1 cellular context compared by ENCODE assay signal in the genomic region with DNA sequence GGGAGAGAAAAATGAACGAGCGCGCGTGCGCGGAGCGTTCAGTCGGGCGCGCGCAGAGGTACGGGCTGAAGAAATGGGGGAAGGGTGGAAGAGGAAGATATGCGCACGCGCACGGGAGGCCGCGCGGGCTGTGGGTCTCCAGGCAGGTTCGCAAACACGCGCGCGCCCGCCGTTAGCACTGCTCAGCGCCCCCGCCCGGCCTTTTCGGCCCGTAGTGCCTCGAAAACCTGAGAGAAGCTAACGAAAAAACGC.
TF ChIP-seq lines count a peak whose summit lies in the region.

No MANE protein-coding gene starts in this region.

TF ChIP-seq in HepG2, 621 proteins besides CTCF, POLR2A, EP300 and RAD21 (continued from another document and continues in another):
- TF ChIP-seq, protein P1, sequence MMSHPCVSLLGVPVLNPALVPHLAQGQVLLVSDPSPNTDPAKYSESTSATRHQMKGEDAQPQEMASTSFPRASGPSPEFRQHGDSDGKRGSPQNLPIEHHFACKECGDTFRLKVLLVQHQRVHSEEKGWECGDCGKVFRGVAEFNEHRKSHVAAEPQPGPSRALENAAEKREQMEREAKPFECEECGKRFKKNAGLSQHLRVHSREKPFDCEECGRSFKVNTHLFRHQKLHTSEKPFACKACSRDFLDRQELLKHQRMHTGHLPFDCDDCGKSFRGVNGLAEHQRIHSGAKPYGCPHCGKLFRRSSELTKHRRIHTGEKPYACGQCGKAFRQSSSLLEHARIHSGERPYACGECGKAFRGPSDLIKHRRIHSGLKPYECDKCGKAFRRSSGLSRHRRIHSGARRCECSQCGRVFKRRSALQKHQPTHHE (CRISPR knock-in tag; IDR thresholded peaks at IDR 0.05; ENCODE audit: borderline replicate concordance): no peak; the same call in none of the 2 replicates
- TF ChIP-seq IRX3 (CRISPR knock-in tag; IDR thresholded peaks at IDR 0.05; ENCODE audit: borderline replicate concordance, low read depth): no peak
- TF ChIP-seq, protein P2, sequence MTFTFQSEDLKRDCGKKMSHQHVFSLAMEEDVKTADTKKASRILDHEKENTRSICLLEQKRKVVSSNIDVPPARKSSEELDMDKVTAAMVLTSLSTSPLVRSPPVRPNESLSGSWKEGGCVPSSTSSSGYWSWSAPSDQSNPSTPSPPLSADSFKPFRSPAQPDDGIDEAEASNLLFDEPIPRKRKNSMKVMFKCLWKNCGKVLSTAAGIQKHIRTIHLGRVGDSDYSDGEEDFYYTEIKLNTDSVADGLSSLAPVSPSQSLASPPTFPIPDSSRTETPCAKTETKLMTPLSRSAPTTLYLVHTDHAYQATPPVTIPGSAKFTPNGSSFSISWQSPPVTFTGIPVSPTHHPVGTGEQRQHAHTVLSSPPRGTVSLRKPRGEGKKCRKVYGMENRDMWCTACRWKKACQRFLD (CRISPR knock-in tag; IDR thresholded peaks at IDR 0.05; ENCODE audit: borderline replicate concordance): no peak
- no peak for TF ChIP-seq ZNF878 (CRISPR knock-in tag; IDR thresholded peaks at IDR 0.05)
- TF ChIP-seq ZNF564 (CRISPR knock-in tag; IDR thresholded peaks at IDR 0.05): peak; percentile 60; the same call in 1 of the 2 replicates
- TF ChIP-seq, protein P3, sequence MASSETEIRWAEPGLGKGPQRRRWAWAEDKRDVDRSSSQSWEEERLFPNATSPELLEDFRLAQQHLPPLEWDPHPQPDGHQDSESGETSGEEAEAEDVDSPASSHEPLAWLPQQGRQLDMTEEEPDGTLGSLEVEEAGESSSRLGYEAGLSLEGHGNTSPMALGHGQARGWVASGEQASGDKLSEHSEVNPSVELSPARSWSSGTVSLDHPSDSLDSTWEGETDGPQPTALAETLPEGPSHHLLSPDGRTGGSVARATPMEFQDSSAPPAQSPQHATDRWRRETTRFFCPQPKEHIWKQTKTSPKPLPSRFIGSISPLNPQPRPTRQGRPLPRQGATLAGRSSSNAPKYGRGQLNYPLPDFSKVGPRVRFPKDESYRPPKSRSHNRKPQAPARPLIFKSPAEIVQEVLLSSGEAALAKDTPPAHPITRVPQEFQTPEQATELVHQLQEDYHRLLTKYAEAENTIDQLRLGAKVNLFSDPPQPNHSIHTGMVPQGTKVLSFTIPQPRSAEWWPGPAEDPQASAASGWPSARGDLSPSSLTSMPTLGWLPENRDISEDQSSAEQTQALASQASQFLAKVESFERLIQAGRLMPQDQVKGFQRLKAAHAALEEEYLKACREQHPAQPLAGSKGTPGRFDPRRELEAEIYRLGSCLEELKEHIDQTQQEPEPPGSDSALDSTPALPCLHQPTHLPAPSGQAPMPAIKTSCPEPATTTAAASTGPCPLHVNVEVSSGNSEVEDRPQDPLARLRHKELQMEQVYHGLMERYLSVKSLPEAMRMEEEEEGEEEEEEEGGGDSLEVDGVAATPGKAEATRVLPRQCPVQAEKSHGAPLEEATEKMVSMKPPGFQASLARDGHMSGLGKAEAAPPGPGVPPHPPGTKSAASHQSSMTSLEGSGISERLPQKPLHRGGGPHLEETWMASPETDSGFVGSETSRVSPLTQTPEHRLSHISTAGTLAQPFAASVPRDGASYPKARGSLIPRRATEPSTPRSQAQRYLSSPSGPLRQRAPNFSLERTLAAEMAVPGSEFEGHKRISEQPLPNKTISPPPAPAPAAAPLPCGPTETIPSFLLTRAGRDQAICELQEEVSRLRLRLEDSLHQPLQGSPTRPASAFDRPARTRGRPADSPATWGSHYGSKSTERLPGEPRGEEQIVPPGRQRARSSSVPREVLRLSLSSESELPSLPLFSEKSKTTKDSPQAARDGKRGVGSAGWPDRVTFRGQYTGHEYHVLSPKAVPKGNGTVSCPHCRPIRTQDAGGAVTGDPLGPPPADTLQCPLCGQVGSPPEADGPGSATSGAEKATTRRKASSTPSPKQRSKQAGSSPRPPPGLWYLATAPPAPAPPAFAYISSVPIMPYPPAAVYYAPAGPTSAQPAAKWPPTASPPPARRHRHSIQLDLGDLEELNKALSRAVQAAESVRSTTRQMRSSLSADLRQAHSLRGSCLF (CRISPR knock-in tag; IDR thresholded peaks at IDR 0.05; ENCODE audit: borderline replicate concordance): no peak
- no peak for TF ChIP-seq LCORL (IDR thresholded peaks at IDR 0.05)
- peak; percentile 91 for TF ChIP-seq LCORL (CRISPR knock-in tag; IDR thresholded peaks at IDR 0.05)
- peak; percentile 20; the same call in 1 of the 2 replicates for TF ChIP-seq BORCS8-MEF2B (CRISPR knock-in tag; IDR thresholded peaks at IDR 0.05)
- TF ChIP-seq HDAC2 (CRISPR knock-in tag; IDR thresholded peaks at IDR 0.05): no peak
- TF ChIP-seq FOXC1 (CRISPR knock-in tag; IDR thresholded peaks at IDR 0.05; ENCODE audit: borderline replicate concordance): peak; percentile 89
- no peak for TF ChIP-seq HOXA9 (CRISPR knock-in tag; IDR thresholded peaks at IDR 0.05; ENCODE audit: borderline replicate concordance)
- peak; percentile 85; the same call in 1 of the 2 replicates for TF ChIP-seq ZNF256 (CRISPR knock-in tag; conservative IDR thresholded peaks at IDR 0.05)
- TF ChIP-seq ZNF773 (CRISPR knock-in tag; IDR thresholded peaks at IDR 0.05; ENCODE audit: borderline replicate concordance): 0 out of 2 replicates have a peak, but pooled peaks have one; percentile 52
- TF ChIP-seq, protein P4, sequence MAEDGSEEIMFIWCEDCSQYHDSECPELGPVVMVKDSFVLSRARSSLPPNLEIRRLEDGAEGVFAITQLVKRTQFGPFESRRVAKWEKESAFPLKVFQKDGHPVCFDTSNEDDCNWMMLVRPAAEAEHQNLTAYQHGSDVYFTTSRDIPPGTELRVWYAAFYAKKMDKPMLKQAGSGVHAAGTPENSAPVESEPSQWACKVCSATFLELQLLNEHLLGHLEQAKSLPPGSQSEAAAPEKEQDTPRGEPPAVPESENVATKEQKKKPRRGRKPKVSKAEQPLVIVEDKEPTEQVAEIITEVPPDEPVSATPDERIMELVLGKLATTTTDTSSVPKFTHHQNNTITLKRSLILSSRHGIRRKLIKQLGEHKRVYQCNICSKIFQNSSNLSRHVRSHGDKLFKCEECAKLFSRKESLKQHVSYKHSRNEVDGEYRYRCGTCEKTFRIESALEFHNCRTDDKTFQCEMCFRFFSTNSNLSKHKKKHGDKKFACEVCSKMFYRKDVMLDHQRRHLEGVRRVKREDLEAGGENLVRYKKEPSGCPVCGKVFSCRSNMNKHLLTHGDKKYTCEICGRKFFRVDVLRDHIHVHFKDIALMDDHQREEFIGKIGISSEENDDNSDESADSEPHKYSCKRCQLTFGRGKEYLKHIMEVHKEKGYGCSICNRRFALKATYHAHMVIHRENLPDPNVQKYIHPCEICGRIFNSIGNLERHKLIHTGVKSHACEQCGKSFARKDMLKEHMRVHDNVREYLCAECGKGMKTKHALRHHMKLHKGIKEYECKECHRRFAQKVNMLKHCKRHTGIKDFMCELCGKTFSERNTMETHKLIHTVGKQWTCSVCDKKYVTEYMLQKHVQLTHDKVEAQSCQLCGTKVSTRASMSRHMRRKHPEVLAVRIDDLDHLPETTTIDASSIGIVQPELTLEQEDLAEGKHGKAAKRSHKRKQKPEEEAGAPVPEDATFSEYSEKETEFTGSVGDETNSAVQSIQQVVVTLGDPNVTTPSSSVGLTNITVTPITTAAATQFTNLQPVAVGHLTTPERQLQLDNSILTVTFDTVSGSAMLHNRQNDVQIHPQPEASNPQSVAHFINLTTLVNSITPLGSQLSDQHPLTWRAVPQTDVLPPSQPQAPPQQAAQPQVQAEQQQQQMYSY (CRISPR knock-in tag; IDR thresholded peaks at IDR 0.05): 0 out of 2 replicates have a peak, but pooled peaks have one; percentile 8
- no peak for TF ChIP-seq HMGA1 (CRISPR knock-in tag; conservative IDR thresholded peaks at IDR 0.05)
- TF ChIP-seq ZNF451 (CRISPR knock-in tag; IDR thresholded peaks at IDR 0.05): 0 out of 2 replicates have a peak, but pooled peaks have one; percentile 52
- TF ChIP-seq MAFF (IDR thresholded peaks at IDR 0.05; ENCODE audit: low read depth, low read length): no peak
- 0 out of 2 replicates have a peak, but pooled peaks have one; percentile 16 for TF ChIP-seq ZNF549 (CRISPR knock-in tag; IDR thresholded peaks at IDR 0.05)
- no peak; the same call in 1 of the 2 replicates for TF ChIP-seq PAX8 (CRISPR knock-in tag; IDR thresholded peaks at IDR 0.05; ENCODE audit: borderline replicate concordance)
- TF ChIP-seq, protein P5, sequence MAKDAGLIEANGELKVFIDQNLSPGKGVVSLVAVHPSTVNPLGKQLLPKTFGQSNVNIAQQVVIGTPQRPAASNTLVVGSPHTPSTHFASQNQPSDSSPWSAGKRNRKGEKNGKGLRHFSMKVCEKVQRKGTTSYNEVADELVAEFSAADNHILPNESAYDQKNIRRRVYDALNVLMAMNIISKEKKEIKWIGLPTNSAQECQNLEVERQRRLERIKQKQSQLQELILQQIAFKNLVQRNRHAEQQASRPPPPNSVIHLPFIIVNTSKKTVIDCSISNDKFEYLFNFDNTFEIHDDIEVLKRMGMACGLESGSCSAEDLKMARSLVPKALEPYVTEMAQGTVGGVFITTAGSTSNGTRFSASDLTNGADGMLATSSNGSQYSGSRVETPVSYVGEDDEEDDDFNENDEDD (CRISPR knock-in tag; IDR thresholded peaks at IDR 0.05; ENCODE audit: borderline replicate concordance): peak; percentile 57; the same call in 1 of the 2 replicates
- TF ChIP-seq, protein P6, sequence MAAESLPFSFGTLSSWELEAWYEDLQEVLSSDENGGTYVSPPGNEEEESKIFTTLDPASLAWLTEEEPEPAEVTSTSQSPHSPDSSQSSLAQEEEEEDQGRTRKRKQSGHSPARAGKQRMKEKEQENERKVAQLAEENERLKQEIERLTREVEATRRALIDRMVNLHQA (CRISPR knock-in tag; IDR thresholded peaks at IDR 0.05): no peak
- TF ChIP-seq JDP2 (CRISPR knock-in tag; IDR thresholded peaks at IDR 0.05; ENCODE audit: borderline replicate concordance): no peak
- TF ChIP-seq, protein P7, sequence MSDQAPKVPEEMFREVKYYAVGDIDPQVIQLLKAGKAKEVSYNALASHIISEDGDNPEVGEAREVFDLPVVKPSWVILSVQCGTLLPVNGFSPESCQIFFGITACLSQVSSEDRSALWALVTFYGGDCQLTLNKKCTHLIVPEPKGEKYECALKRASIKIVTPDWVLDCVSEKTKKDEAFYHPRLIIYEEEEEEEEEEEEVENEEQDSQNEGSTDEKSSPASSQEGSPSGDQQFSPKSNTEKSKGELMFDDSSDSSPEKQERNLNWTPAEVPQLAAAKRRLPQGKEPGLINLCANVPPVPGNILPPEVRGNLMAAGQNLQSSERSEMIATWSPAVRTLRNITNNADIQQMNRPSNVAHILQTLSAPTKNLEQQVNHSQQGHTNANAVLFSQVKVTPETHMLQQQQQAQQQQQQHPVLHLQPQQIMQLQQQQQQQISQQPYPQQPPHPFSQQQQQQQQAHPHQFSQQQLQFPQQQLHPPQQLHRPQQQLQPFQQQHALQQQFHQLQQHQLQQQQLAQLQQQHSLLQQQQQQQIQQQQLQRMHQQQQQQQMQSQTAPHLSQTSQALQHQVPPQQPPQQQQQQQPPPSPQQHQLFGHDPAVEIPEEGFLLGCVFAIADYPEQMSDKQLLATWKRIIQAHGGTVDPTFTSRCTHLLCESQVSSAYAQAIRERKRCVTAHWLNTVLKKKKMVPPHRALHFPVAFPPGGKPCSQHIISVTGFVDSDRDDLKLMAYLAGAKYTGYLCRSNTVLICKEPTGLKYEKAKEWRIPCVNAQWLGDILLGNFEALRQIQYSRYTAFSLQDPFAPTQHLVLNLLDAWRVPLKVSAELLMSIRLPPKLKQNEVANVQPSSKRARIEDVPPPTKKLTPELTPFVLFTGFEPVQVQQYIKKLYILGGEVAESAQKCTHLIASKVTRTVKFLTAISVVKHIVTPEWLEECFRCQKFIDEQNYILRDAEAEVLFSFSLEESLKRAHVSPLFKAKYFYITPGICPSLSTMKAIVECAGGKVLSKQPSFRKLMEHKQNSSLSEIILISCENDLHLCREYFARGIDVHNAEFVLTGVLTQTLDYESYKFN (CRISPR knock-in tag; conservative IDR thresholded peaks at IDR 0.05): no peak
- TF ChIP-seq, protein P8, sequence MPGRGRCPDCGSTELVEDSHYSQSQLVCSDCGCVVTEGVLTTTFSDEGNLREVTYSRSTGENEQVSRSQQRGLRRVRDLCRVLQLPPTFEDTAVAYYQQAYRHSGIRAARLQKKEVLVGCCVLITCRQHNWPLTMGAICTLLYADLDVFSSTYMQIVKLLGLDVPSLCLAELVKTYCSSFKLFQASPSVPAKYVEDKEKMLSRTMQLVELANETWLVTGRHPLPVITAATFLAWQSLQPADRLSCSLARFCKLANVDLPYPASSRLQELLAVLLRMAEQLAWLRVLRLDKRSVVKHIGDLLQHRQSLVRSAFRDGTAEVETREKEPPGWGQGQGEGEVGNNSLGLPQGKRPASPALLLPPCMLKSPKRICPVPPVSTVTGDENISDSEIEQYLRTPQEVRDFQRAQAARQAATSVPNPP (CRISPR knock-in tag; IDR thresholded peaks at IDR 0.05): no peak
- TF ChIP-seq TRIM24 (CRISPR knock-in tag; IDR thresholded peaks at IDR 0.05): no peak
- TF ChIP-seq HMG20A (CRISPR knock-in tag; IDR thresholded peaks at IDR 0.05; ENCODE audit: borderline replicate concordance): no peak; the same call in 1 of the 2 replicates
- TF ChIP-seq ZNF232 (CRISPR knock-in tag; IDR thresholded peaks at IDR 0.05; ENCODE audit: borderline replicate concordance): no peak
- TF ChIP-seq ZNF30 (CRISPR knock-in tag; IDR thresholded peaks at IDR 0.05): 0 out of 2 replicates have a peak, but pooled peaks have one; percentile 83
- no peak for TF ChIP-seq PHF21A (CRISPR knock-in tag; IDR thresholded peaks at IDR 0.05)
- TF ChIP-seq ZNF670 (CRISPR knock-in tag; IDR thresholded peaks at IDR 0.05; ENCODE audit: borderline replicate concordance): no peak
- 0 out of 2 replicates have a peak, but pooled peaks have one; percentile 18 for TF ChIP-seq ZNF777 (CRISPR knock-in tag; IDR thresholded peaks at IDR 0.05)
- TF ChIP-seq ZNF550 (CRISPR knock-in tag; IDR thresholded peaks at IDR 0.05; ENCODE audit: borderline replicate concordance): no peak
- no peak for TF ChIP-seq NCOR1 (IDR thresholded peaks at IDR 0.05; ENCODE audit: borderline replicate concordance, low read length)
- no peak for TF ChIP-seq TCF12 (IDR thresholded peaks at IDR 0.05)
- TF ChIP-seq TCF12 (CRISPR knock-in tag; IDR thresholded peaks at IDR 0.05): no peak
- no peak for TF ChIP-seq ATF7-NPFF (CRISPR knock-in tag; IDR thresholded peaks at IDR 0.05; ENCODE audit: low read depth)
- TF ChIP-seq GABPB1 (CRISPR knock-in tag; IDR thresholded peaks at IDR 0.05): no peak
- TF ChIP-seq MAFK (conservative IDR thresholded peaks at IDR 0.05 in 1 of 2, IDR thresholded peaks at IDR 0.05 in 1 of 2; ENCODE audit: low read length in 2 of 2): no peak
